ENCODE assay signal across 17 cellular contexts in the genomic region with DNA sequence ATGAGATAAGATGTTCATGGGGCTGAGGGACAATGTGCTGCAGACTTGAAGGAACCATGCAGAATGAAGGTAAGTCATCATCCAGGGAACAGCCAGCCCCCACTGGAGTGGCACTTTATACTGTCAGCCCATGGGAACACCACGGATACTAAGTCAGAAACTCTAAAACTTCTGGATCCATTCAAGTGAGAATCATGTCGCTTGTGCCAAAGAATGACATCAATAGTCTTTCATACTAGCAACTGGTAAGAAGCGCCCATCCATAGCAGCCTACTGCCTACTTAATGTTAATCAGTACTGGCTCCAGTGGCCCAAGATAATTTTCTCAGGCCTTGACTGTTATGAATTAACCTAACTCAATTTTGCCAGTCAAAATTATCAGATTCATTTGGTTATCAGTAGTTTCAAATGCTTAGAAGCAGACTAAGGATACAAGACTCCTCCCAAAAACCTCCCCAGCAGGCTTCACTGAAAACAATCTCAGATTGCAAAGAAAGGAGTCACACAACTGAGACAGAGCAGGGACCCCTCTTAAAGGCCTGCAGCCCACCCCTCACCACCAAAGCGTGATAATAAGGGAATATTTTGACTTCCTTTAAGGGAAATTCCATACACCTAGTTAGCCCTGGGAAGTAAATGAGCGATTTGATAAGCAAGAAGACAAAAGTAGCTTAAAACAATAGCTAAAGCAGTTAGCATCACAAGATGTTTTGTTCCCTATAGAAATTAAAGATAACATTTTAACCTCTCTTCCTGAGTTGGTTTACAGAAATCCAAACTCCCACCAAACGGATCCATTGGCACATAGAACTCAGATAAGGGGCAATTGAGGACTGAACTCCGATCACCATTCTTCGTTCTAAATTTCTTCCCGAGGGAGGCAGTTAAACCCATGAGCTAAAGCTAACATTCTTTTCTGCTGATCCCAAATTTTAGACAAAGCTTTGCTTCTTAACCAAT.
DNase-seq lines count a peak whose midpoint lies in the region; ATAC-seq, FAIRE-seq and TF ChIP-seq lines count a peak whose summit lies in the region.
"Had no signal": no experiment of that assay in that cellular context is flagged by ENCODE, and none has a peak within 500 bp of the region (broad histone marks: within the 10 kb centered on the region; RNA-seq: fewer than 3 reads in every experiment).

No MANE protein-coding gene starts in this region.

- no peak overlapping the region for H3K4me3 Mint-ChIP-seq in CD8-positive, alpha-beta T cell
- peak overlapping the region in 1 of 10 donors; percentile 10 for H3K4me3 Mint-ChIP-seq in naive thymus-derived CD4-positive, alpha-beta T cell
- no peak overlapping the region for H3K4me3 Mint-ChIP-seq in activated CD4-positive, alpha-beta T cell treated with anti-CD3 and anti-CD28 coated beads, Interleukin-2, amount 10 ng/mL, durations not matched to agents 24 days and 14 days

- no peaks in the 10 kb centered on the region for H3K36me3 ChIP-seq in CD8-positive, alpha-beta T cell (ENCODE audit: insufficient read depth, low read length)
- no peaks in the 10 kb centered on the region for H3K36me3 ChIP-seq in naive thymus-derived CD4-positive, alpha-beta T cell (ENCODE audit: control insufficient read depth in 2 of 3, insufficient read depth in 3 of 3, low read length in 3 of 3)
- H3K36me3 ChIP-seq in testis (ENCODE audit: low read depth, missing control alignments) = no peaks in the 10 kb centered on the region
- H3K36me3 ChIP-seq: HAP-1 had no signal

- TF ChIP-seq POLR2A in testis (IDR thresholded peaks at IDR 0.05) = no peak

- no peak overlapping the region for H3K27ac ChIP-seq in CD8-positive, alpha-beta T cell (ENCODE audit: low read depth, low read length)
- H3K27ac ChIP-seq in naive thymus-derived CD4-positive, alpha-beta T cell (ENCODE audit: low read depth, low read length) = no peak overlapping the region
- H3K27ac ChIP-seq in testis = no peak overlapping the region
- H3K27ac ChIP-seq: BLaER1, PC-9, SK-N-MC had no signal

- no peaks in the 10 kb centered on the region for H3K9me3 ChIP-seq in CD8-positive, alpha-beta T cell (ENCODE audit: low read length)
- peaks cover 0 to 7% (median 0%) of the 10 kb centered on the region in 3 experiments for H3K9me3 ChIP-seq in naive thymus-derived CD4-positive, alpha-beta T cell (ENCODE audit: control insufficient read depth in 2 of 3, low read length in 3 of 3)
- H3K9me3 ChIP-seq in testis = no peaks in the 10 kb centered on the region

- 91 to 93% methylated on average over 9 of the region's 9 CpGs for WGBS in testis, 2 donors

- CTCF ChIA-PET in CD8-positive, alpha-beta T cell (lab: Charles Lee) = interaction anchor here (1.3 to 3.5 kb wide), 4 partner anchors 11 to 663 kb away, joined by 3 to 23 read pairs (median 5); no protein-coding TSS in a partner anchor
- CTCF ChIA-PET in naive thymus-derived CD4-positive, alpha-beta T cell (lab: Charles Lee) = interaction anchor here (0.6 kb wide), 1 partner anchor 26 kb away, joined by 4 read pairs; no protein-coding TSS in a partner anchor

- peaks cover 20% of the 10 kb centered on the region for H3K4me1 ChIP-seq in CD8-positive, alpha-beta T cell (ENCODE audit: insufficient read depth, low read length)
- H3K4me1 ChIP-seq in naive thymus-derived CD4-positive, alpha-beta T cell (ENCODE audit: control insufficient read depth in 2 of 2, insufficient read depth in 2 of 2, low read length in 2 of 2) = peaks cover 0 to 11% of the 10 kb centered on the region in 2 donors
- no peaks in the 10 kb centered on the region for H3K4me1 ChIP-seq in testis
- H3K4me1 ChIP-seq: BLaER1 had no signal

- ATAC-seq in CD8-positive, alpha-beta T cell = no peak
- no peak for ATAC-seq in naive thymus-derived CD4-positive, alpha-beta T cell

- peak overlapping the region; percentile 43 for H3K27ac Mint-ChIP-seq in CD8-positive, alpha-beta T cell
- peak overlapping the region in 8 of 9 donors; percentile 33 to 79 (median 43) for H3K27ac Mint-ChIP-seq in naive thymus-derived CD4-positive, alpha-beta T cell
- no peak overlapping the region for H3K27ac Mint-ChIP-seq in activated CD4-positive, alpha-beta T cell treated with anti-CD3 and anti-CD28 coated beads, Interleukin-2, amount 10 ng/mL, durations not matched to agents 24 days and 14 days

- intact Hi-C loops in CD8-positive, alpha-beta T cell (cut with DNase I, micrococcal nuclease) = no loop called here
- intact Hi-C loops in naive thymus-derived CD4-positive, alpha-beta T cell (cut with micrococcal nuclease) = no loop called here
- intact Hi-C loops in testis (cut with DNase I; ENCODE audit: low total_unique reads) = no loop called here
- intact Hi-C loops in activated CD4-positive, alpha-beta T cell treated with anti-CD3 and anti-CD28 coated beads, Interleukin-2, amount 10 ng/mL, durations not matched to agents 24 days and 14 days (cut with micrococcal nuclease) = no loop called here

- H3K27me3 ChIP-seq in CD8-positive, alpha-beta T cell (ENCODE audit: insufficient read depth, low read length) = no peaks in the 10 kb centered on the region
- no peaks in the 10 kb centered on the region for H3K27me3 ChIP-seq in naive thymus-derived CD4-positive, alpha-beta T cell (ENCODE audit: control insufficient read depth in 2 of 2, insufficient read depth in 2 of 2, low read length in 2 of 2)
- no peaks in the 10 kb centered on the region for H3K27me3 ChIP-seq in testis
- H3K27me3 ChIP-seq: BLaER1 had no signal

- no peak overlapping the region for H3K4me3 ChIP-seq in CD8-positive, alpha-beta T cell (ENCODE audit: low read depth, low read length)
- no peak overlapping the region for H3K4me3 ChIP-seq in naive thymus-derived CD4-positive, alpha-beta T cell (ENCODE audit: low read length)
- H3K4me3 ChIP-seq in testis = no peak overlapping the region
- H3K4me3 ChIP-seq: BLaER1, HAP-1, PC-9, SK-N-MC had no signal

- peaks cover 50% of the 10 kb centered on the region for H3K4me1 Mint-ChIP-seq in CD8-positive, alpha-beta T cell (ENCODE audit: low read depth)
- H3K4me1 Mint-ChIP-seq in naive thymus-derived CD4-positive, alpha-beta T cell = peaks cover 8 to 76% (median 40%) of the 10 kb centered on the region in 7 donors
- peaks cover 4% of the 10 kb centered on the region for H3K4me1 Mint-ChIP-seq in activated CD4-positive, alpha-beta T cell treated with anti-CD3 and anti-CD28 coated beads, Interleukin-2, amount 10 ng/mL, durations not matched to agents 24 days and 14 days

- no peak for DNase-seq in CD8-positive, alpha-beta T cell
- DNase-seq in RCC 7860 (ENCODE audit: low spot score) (peak; percentile 42), glomerular visceral epithelial cell (ENCODE audit: extremely low spot score) (peak; percentile 38), AML-193 (lab: John Stamatoyannopoulos, UW) (no peak), testis (no peak), HT-29 (ENCODE audit: low spot score) (no peak)
- DNase-seq in naive thymus-derived CD4-positive, alpha-beta T cell = no peak
- no peak for DNase-seq in activated CD4-positive, alpha-beta T cell treated with anti-CD3 and anti-CD28 coated beads, Interleukin-2, amount 10 ng/mL, durations not matched to agents 24 days and 14 days
- DNase-seq: DMS153, EL, NCI-H1092, NCI-H1694, NCI-H774, PC-9 had no signal

- TF ChIP-seq CTCF in CD8-positive, alpha-beta T cell (IDR thresholded peaks at IDR 0.05) = no peak
- TF ChIP-seq CTCF in testis (IDR thresholded peaks at IDR 0.05) = no peak

- peak; percentile 78 for FAIRE-seq in RCC 7860 (lab: Jason Lieb, UNC)

- H3K27me3 Mint-ChIP-seq in CD8-positive, alpha-beta T cell (ENCODE audit: low read depth) = no peaks in the 10 kb centered on the region
- H3K27me3 Mint-ChIP-seq in naive thymus-derived CD4-positive, alpha-beta T cell = no peaks in the 10 kb centered on the region
- H3K27me3 Mint-ChIP-seq in activated CD4-positive, alpha-beta T cell treated with anti-CD3 and anti-CD28 coated beads, Interleukin-2, amount 10 ng/mL, durations not matched to agents 24 days and 14 days = no peaks in the 10 kb centered on the region

- H3K36me3 Mint-ChIP-seq in CD8-positive, alpha-beta T cell = peaks cover 17% of the 10 kb centered on the region
- peaks cover 0 to 49% (median 10%) of the 10 kb centered on the region in 5 donors for H3K36me3 Mint-ChIP-seq in naive thymus-derived CD4-positive, alpha-beta T cell
- peaks cover 39% of the 10 kb centered on the region for H3K36me3 Mint-ChIP-seq in activated CD4-positive, alpha-beta T cell treated with anti-CD3 and anti-CD28 coated beads, Interleukin-2, amount 10 ng/mL, durations not matched to agents 24 days and 14 days (ENCODE audit: low read depth)

- POLR2A ChIA-PET in CD8-positive, alpha-beta T cell (lab: Charles Lee) = no interaction called here
- POLR2A ChIA-PET in naive thymus-derived CD4-positive, alpha-beta T cell (lab: Charles Lee) = no interaction called here

- H3K9me3 Mint-ChIP-seq in CD8-positive, alpha-beta T cell = peaks cover 16% of the 10 kb centered on the region
- H3K9me3 Mint-ChIP-seq in naive thymus-derived CD4-positive, alpha-beta T cell = peaks cover 0 to 20% (median 12%) of the 10 kb centered on the region in 11 donors
- H3K9me3 Mint-ChIP-seq in activated CD4-positive, alpha-beta T cell treated with anti-CD3 and anti-CD28 coated beads, Interleukin-2, amount 10 ng/mL, durations not matched to agents 24 days and 14 days = peaks cover 9% of the 10 kb centered on the region

Comparison
In these comparisons a context has a peak if more than half of its experiments do, and no peak if none do; other contexts are left out.
1. DNase-seq: peak in RCC 7860 (single experiment) and glomerular visceral epithelial cell (single experiment); none in CD8-positive, alpha-beta T cell (0 of 7), naive thymus-derived CD4-positive, alpha-beta T cell (0 of 9), AML-193 (0 of 2), testis (single experiment), HT-29 (single experiment) and activated CD4-positive, alpha-beta T cell treated with anti-CD3 and anti-CD28 coated beads, Interleukin-2, amount 10 ng/mL, durations not matched to agents 24 days and 14 days (single experiment).